36 cellular contexts compared by ENCODE assay signal in the genomic region with DNA sequence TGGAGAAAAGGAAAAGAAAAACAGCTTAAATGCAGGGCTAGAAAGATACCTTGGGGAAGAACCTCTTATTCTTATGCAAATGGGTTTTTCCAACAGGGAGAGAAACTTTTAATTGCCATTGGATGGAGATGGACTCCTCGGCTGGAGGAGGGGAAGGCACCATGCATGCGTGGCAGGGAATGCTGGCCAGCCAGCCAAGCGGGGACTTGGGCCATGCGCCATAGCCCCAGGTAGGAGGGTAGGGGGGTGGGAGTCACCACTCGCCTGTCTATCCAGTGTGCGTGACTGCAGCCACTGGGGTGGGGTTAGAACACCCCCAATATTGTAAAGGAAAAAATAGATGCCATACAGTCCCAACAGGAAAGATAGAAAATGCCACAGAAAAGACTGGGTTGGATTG.
"Had no signal": no experiment of that assay in that cellular context is flagged by ENCODE, and none has a peak within 500 bp of the region (broad histone marks: within the 10 kb centered on the region; RNA-seq: fewer than 3 reads in every experiment).

No MANE protein-coding gene starts in this region.

- H3K4me3 ChIP-seq: adrenal gland, ascending aorta, body of pancreas, breast epithelium, cardiac muscle cell had no signal

- H3K4me1 ChIP-seq: adrenal gland, ascending aorta, body of pancreas, breast epithelium had no signal

- H3K27ac ChIP-seq: adrenal gland, ascending aorta, body of pancreas, brain microvascular endothelial cell, breast epithelium, cardiac muscle cell had no signal

- H3K4me3 Mint-ChIP-seq: activated naive CD4-positive, alpha-beta T cell treated with anti-CD3 and anti-CD28 coated beads for 36 hours; activated naive CD4-positive, alpha-beta T cell treated with anti-CD3 and anti-CD28 coated beads, Interleukin-2, amount 10 ng/mL, durations not matched to agents 7 days and 5 days; activated naive CD4-positive, alpha-beta T cell treated with anti-CD3 and anti-CD28 coated beads, Interleukin-2, amount 50 U/mL, for 24 hours; activated naive CD8-positive, alpha-beta T cell; activated naive CD8-positive, alpha-beta T cell treated with anti-CD3 and anti-CD28 coated beads for 36 hours; activated naive CD8-positive, alpha-beta T cell treated with anti-CD3 and anti-CD28 coated beads, Interleukin-2, amount 10 ng/mL, durations not matched to agents 7 days and 5 days; activated naive CD8-positive, alpha-beta T cell treated with anti-CD3 and anti-CD28 coated beads, Interleukin-2, amount 50 U/mL, for 24 hours; activated T-cell treated with anti-CD3 and anti-CD28 coated beads, Interleukin-2, amount 50 U/mL, for 24 hours; activated T-cell treated with anti-CD3 and anti-CD28 coated beads, Interleukin-2, amount 50 U/mL, for 4 hours; activated T-cell treated with anti-CD3 and anti-CD28 coated beads, Interleukin-2, amount 50 U/mL, for 72 hours; activated T-helper 1 cell treated with anti-CD3 and anti-CD28 coated beads, Interleukin-12 subunit alpha, Interleukin-12 subunit beta, Interleukin-2, Interleukin-4 antibody, amounts not matched to agents 30 ng/mL and 10 ng/mL and 1 ng/mL, durations not matched to agents 14 hours and 24 hours and 36 hours; activated T-helper 17 cell treated with anti-CD3 and anti-CD28 coated beads, Interleukin-2, amount 50 U/mL, for 72 hours; brain; central memory CD8-positive, alpha-beta T cell had no signal

- ATAC-seq: activated naive CD4-positive, alpha-beta T cell treated with anti-CD3 and anti-CD28 coated beads, Interleukin-2, amount 50 U/mL, for 72 hours; activated naive CD8-positive, alpha-beta T cell treated with anti-CD3 and anti-CD28 coated beads, Interleukin-2, amount 50 U/mL, for 24 hours; activated T-cell treated with anti-CD3 and anti-CD28 coated beads, Interleukin-2, amount 50 U/mL, for 4 hours; activated T-cell treated with anti-CD3 and anti-CD28 coated beads, Interleukin-2, amount 50 U/mL, for 72 hours; activated T-helper 17 cell treated with anti-CD3 and anti-CD28 coated beads, Interleukin-2, amount 50 U/mL, for 72 hours; body of pancreas had no signal

- H3K27ac Mint-ChIP-seq: activated naive CD4-positive, alpha-beta T cell treated with anti-CD3 and anti-CD28 coated beads for 36 hours; activated naive CD4-positive, alpha-beta T cell treated with anti-CD3 and anti-CD28 coated beads, Interleukin-2, amount 10 ng/mL, durations not matched to agents 7 days and 5 days; activated naive CD4-positive, alpha-beta T cell treated with anti-CD3 and anti-CD28 coated beads, Interleukin-2, amount 50 U/mL, for 24 hours; activated naive CD4-positive, alpha-beta T cell treated with anti-CD3 and anti-CD28 coated beads, Interleukin-2, amount 50 U/mL, for 72 hours; activated naive CD8-positive, alpha-beta T cell; activated naive CD8-positive, alpha-beta T cell treated with anti-CD3 and anti-CD28 coated beads for 36 hours; activated naive CD8-positive, alpha-beta T cell treated with anti-CD3 and anti-CD28 coated beads, Interleukin-2, amount 10 ng/mL, durations not matched to agents 7 days and 5 days; activated naive CD8-positive, alpha-beta T cell treated with anti-CD3 and anti-CD28 coated beads, Interleukin-2, amount 50 U/mL, for 24 hours; activated T-cell treated with anti-CD3 and anti-CD28 coated beads, Interleukin-2, amount 50 U/mL, for 24 hours; activated T-cell treated with anti-CD3 and anti-CD28 coated beads, Interleukin-2, amount 50 U/mL, for 72 hours; activated T-helper 1 cell treated with anti-CD3 and anti-CD28 coated beads, Interleukin-12 subunit alpha, Interleukin-12 subunit beta, Interleukin-2, Interleukin-4 antibody, amounts not matched to agents 30 ng/mL and 10 ng/mL and 1 ng/mL, durations not matched to agents 14 hours and 24 hours and 36 hours; activated T-helper 17 cell treated with anti-CD3 and anti-CD28 coated beads, Interleukin-2, amount 50 U/mL, for 72 hours; activated T-helper 2 cell treated with anti-CD3 and anti-CD28 coated beads, Interferon-gamma antibody, Interleukin-2, Interleukin-4, amounts not matched to agents 10 μg/mL and 5 μg/mL and 100 μg/mL, durations not matched to agents 14 hours and 24 hours and 36 hours; brain had no signal

- H3K9me3 ChIP-seq: adrenal gland had no signal

- H3K36me3 ChIP-seq: adrenal gland, ascending aorta, brain microvascular endothelial cell, breast epithelium, cardiac muscle cell had no signal

- H3K27me3 ChIP-seq: adrenal gland, ascending aorta, body of pancreas, brain microvascular endothelial cell, breast epithelium, cardiac muscle cell had no signal

- H3K27me3 Mint-ChIP-seq: activated naive CD4-positive, alpha-beta T cell treated with anti-CD3 and anti-CD28 coated beads, Interleukin-2, amount 10 ng/mL, durations not matched to agents 7 days and 5 days; activated naive CD4-positive, alpha-beta T cell treated with anti-CD3 and anti-CD28 coated beads, Interleukin-2, amount 50 U/mL, for 24 hours; activated naive CD8-positive, alpha-beta T cell; activated naive CD8-positive, alpha-beta T cell treated with anti-CD3 and anti-CD28 coated beads for 36 hours; activated naive CD8-positive, alpha-beta T cell treated with anti-CD3 and anti-CD28 coated beads, Interleukin-2, amount 10 ng/mL, durations not matched to agents 7 days and 5 days; activated naive CD8-positive, alpha-beta T cell treated with anti-CD3 and anti-CD28 coated beads, Interleukin-2, amount 50 U/mL, for 24 hours; activated T-cell treated with anti-CD3 and anti-CD28 coated beads, Interleukin-2, amount 50 U/mL, for 24 hours; activated T-helper 17 cell treated with anti-CD3 and anti-CD28 coated beads, Interleukin-2, amount 50 U/mL, for 72 hours; brain; central memory CD8-positive, alpha-beta T cell had no signal

- H3K4me1 Mint-ChIP-seq: activated naive CD4-positive, alpha-beta T cell treated with anti-CD3 and anti-CD28 coated beads, Interleukin-2, amount 10 ng/mL, durations not matched to agents 7 days and 5 days; activated naive CD4-positive, alpha-beta T cell treated with anti-CD3 and anti-CD28 coated beads, Interleukin-2, amount 50 U/mL, for 24 hours; activated naive CD8-positive, alpha-beta T cell treated with anti-CD3 and anti-CD28 coated beads for 36 hours; activated naive CD8-positive, alpha-beta T cell treated with anti-CD3 and anti-CD28 coated beads, Interleukin-2, amount 10 ng/mL, durations not matched to agents 7 days and 5 days; activated naive CD8-positive, alpha-beta T cell treated with anti-CD3 and anti-CD28 coated beads, Interleukin-2, amount 50 U/mL, for 24 hours; activated T-helper 17 cell treated with anti-CD3 and anti-CD28 coated beads, Interleukin-2, amount 50 U/mL, for 72 hours; brain; central memory CD8-positive, alpha-beta T cell had no signal

- H3K36me3 Mint-ChIP-seq: activated naive CD4-positive, alpha-beta T cell treated with anti-CD3 and anti-CD28 coated beads, Interleukin-2, amount 10 ng/mL, durations not matched to agents 7 days and 5 days; activated naive CD4-positive, alpha-beta T cell treated with anti-CD3 and anti-CD28 coated beads, Interleukin-2, amount 50 U/mL, for 24 hours; activated naive CD8-positive, alpha-beta T cell; activated naive CD8-positive, alpha-beta T cell treated with anti-CD3 and anti-CD28 coated beads for 36 hours; activated naive CD8-positive, alpha-beta T cell treated with anti-CD3 and anti-CD28 coated beads, Interleukin-2, amount 10 ng/mL, durations not matched to agents 7 days and 5 days had no signal

- DNase-seq: activated effector memory CD4-positive, alpha-beta T cell treated with anti-CD3 and anti-CD28 coated beads, Interleukin-2, amount 50 U/mL, for 16 hours; activated effector memory CD4-positive, alpha-beta T cell treated with Interleukin-2 at 50 U/mL for 16 hours; activated gamma-delta T cell; activated gamma-delta T cell treated with Interleukin-2 at 50 U/mL for 16 hours; activated naive CD4-positive, alpha-beta T cell; activated naive CD4-positive, alpha-beta T cell treated with anti-CD3 and anti-CD28 coated beads for 36 hours; activated naive CD4-positive, alpha-beta T cell treated with anti-CD3 and anti-CD28 coated beads, Interleukin-2, amount 10 ng/mL, durations not matched to agents 7 days and 5 days; activated naive CD4-positive, alpha-beta T cell treated with anti-CD3 and anti-CD28 coated beads, Interleukin-2, amount 50 U/mL, for 16 hours; activated naive CD4-positive, alpha-beta T cell treated with Interleukin-2 at 50 U/mL for 16 hours; activated naive CD8-positive, alpha-beta T cell treated with anti-CD3 and anti-CD28 coated beads for 36 hours; activated naive CD8-positive, alpha-beta T cell treated with anti-CD3 and anti-CD28 coated beads, Interleukin-2, amount 10 ng/mL, durations not matched to agents 7 days and 5 days; activated naive CD8-positive, alpha-beta T cell treated with anti-CD3 and anti-CD28 coated beads, Interleukin-2, amount 50 U/mL, for 24 hours; activated T-cell treated with anti-CD3 and anti-CD28 coated beads, Interleukin-2, amount 50 U/mL, for 24 hours; activated T-cell treated with anti-CD3 and anti-CD28 coated beads, Interleukin-2, amount 50 U/mL, for 4 hours; activated T-cell treated with anti-CD3 and anti-CD28 coated beads, Interleukin-2, amount 50 U/mL, for 48 hours; activated T-cell treated with anti-CD3 and anti-CD28 coated beads, Interleukin-2, amount 50 U/mL, for 72 hours; adrenal gland; amniotic stem cell; anterior cingulate cortex; aorta; body of pancreas; brain microvascular endothelial cell; caudate nucleus; central memory CD4-positive, alpha-beta T cell; cerebellar nuclear complex had no signal
